ENCODE assay signal across 8 cellular contexts in the genomic region with DNA sequence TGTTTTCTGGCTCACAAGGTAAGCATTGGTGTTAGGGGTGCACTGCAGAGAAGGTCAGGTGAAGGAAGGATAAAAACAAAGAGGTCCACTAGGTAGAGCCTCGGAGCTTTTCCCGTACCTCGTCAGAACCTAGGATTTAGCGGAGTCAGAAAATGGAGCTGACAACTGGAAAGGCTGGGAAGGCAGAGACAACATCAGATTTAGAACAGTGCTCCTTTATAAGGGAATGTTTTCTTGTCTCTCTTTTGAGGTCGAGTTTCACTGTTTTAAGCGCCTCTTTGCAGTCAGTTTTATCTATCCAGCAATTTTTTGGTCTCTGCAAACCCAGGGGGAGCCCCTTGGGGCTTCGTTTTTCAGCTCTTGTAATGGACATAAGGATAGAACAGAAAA.
DNase-seq lines count a peak whose midpoint lies in the region; ATAC-seq lines count a peak whose summit lies in the region.

No MANE protein-coding gene starts in this region.

- H3K4me3 ChIP-seq in skeletal muscle cell (ENCODE audit: low read depth, low read length) = peak overlapping the region; percentile 45

- H3K27me3 Mint-ChIP-seq in activated CD4-positive, alpha-beta memory T cell treated with anti-CD3 and anti-CD28 coated beads for 36 hours = no peaks in the 10 kb centered on the region

- no peaks in the 10 kb centered on the region for H3K9me3 Mint-ChIP-seq in activated CD4-positive, alpha-beta memory T cell treated with anti-CD3 and anti-CD28 coated beads for 36 hours

- ATAC-seq in GM18909 (IDR thresholded peaks at IDR 0.05; ENCODE audit: poor library complexity, unreplicated experiment) (peak; percentile 5), GM21737 (IDR thresholded peaks at IDR 0.05; ENCODE audit: unreplicated experiment) (no peak), GM21786 (IDR thresholded peaks at IDR 0.05; ENCODE audit: unreplicated experiment) (no peak)

- H3K36me3 Mint-ChIP-seq in activated CD4-positive, alpha-beta memory T cell treated with anti-CD3 and anti-CD28 coated beads for 36 hours = peaks cover 58% of the 10 kb centered on the region

- CTCF ChIA-PET in activated CD4-positive, alpha-beta memory T cell treated with anti-CD3 and anti-CD28 coated beads for 36 hours (lab: Charles Lee) = interaction anchor here (0.6 to 1.8 kb wide), 4 partner anchors 13 to 77 kb away, joined by 3 to 7 read pairs (median 3); no protein-coding TSS in a partner anchor

- peak overlapping the region; percentile 92 for H3K27ac Mint-ChIP-seq in activated CD4-positive, alpha-beta memory T cell treated with anti-CD3 and anti-CD28 coated beads for 36 hours

- peaks cover 81% of the 10 kb centered on the region for H3K4me1 Mint-ChIP-seq in activated CD4-positive, alpha-beta memory T cell treated with anti-CD3 and anti-CD28 coated beads for 36 hours (ENCODE audit: low read depth)

- intact Hi-C loops in activated CD4-positive, alpha-beta memory T cell treated with anti-CD3 and anti-CD28 coated beads for 36 hours (cut with micrococcal nuclease) = loop anchor here (2.0 kb wide), 2 partner anchors 18 to 76 kb away; no protein-coding TSS in a partner anchor

- no peak for DNase-seq in activated CD4-positive, alpha-beta memory T cell treated with anti-CD3 and anti-CD28 coated beads for 36 hours
- DNase-seq in glomerular visceral epithelial cell (ENCODE audit: extremely low spot score) (peak; percentile 9), skeletal muscle cell (ENCODE audit: low read depth) (no peak), NCI-H2171 treated with DMSO at 0.1 percent for 48 hours (lab: John Stamatoyannopoulos, UW) (no peak)
- no peak for DNase-seq in stimulated activated CD4-positive, alpha-beta T cell treated with anti-CD3 and anti-CD28 coated beads, Interleukin-4, amount 100 ng/mL, for 4 hours

- POLR2A ChIA-PET in activated CD4-positive, alpha-beta memory T cell treated with anti-CD3 and anti-CD28 coated beads for 36 hours (lab: Charles Lee) = interaction anchor here (1.0 to 2.4 kb wide), 4 partner anchors 37 to 91 kb away, joined by 3 to 6 read pairs (median 4); partner anchors contain the start of gene GPR107

- H3K4me3 Mint-ChIP-seq in activated CD4-positive, alpha-beta memory T cell treated with anti-CD3 and anti-CD28 coated beads for 36 hours = peak overlapping the region; percentile 77
